In genomic region chr14:60723218-60724079, GRCh38 we compare ENCODE assay signal across 8 cellular contexts. TPM values are rescaled to one million over a fixed set of nuclear protein-coding genes. Genes with fewer than 3 reads are reported as not detected.
A peak's percentile ranks its signal among the peaks of the same experiment; 100 is the strongest.
DNase-seq lines count a peak whose midpoint lies in the region; TF ChIP-seq lines count a peak whose summit lies in the region.

No MANE protein-coding gene starts in this region.

- H2AFZ ChIP-seq in neuron (ENCODE audit: low read depth, low read length), result peak overlapping the region; percentile 77

- peaks cover 18% of the 10 kb centered on the region for H3K36me3 ChIP-seq in HAP-1 (replicated peaks)
- peaks cover 13% of the 10 kb centered on the region for H3K36me3 ChIP-seq in neuron (ENCODE audit: insufficient read depth, low read length)

- peaks cover 14% of the 10 kb centered on the region for H3K4me1 ChIP-seq in HAP-1
- H3K4me1 ChIP-seq in neuron (ENCODE audit: insufficient read depth, low read length), result peaks cover 15% of the 10 kb centered on the region

- H3K27me3 ChIP-seq in HAP-1 (ENCODE audit: low read depth) (no peaks in the 10 kb centered on the region), neuron (ENCODE audit: insufficient read depth, low read length) (no peaks in the 10 kb centered on the region)

- in situ Hi-C loops in HAP-1 (cut with MboI; ENCODE audit: low sequenced_read_pairs), result loop anchor here (10.0 kb wide), 1 partner anchor 69 kb away; no protein-coding TSS in a partner anchor

- DNase-seq in ELR (ENCODE audit: low read depth) (peak; percentile 69), HAP-1 (ENCODE audit: low spot score in 2 of 2) (peak; percentile 49 to 67), NCI-H2171 (lab: John Stamatoyannopoulos, UW) (peak; percentile 52), foreskin fibroblast (peak; percentile 42 to 74), GOT3 (lab: John Stamatoyannopoulos, UW) (no peak), occipital lobe (lab: John Stamatoyannopoulos, UW) (no peak)
- DNase-seq in activated T-cell treated with anti-CD3 and anti-CD28 coated beads, Interleukin-2, amount 50 U/mL, for 48 hours, result peak; percentile 51 to 62

- no peak for TF ChIP-seq CTCF in foreskin fibroblast (IDR thresholded peaks at IDR 0.05; ENCODE audit: low read depth, low read length)

- H3K9me3 ChIP-seq in HAP-1, result no peaks in the 10 kb centered on the region
- no peaks in the 10 kb centered on the region for H3K9me3 ChIP-seq in neuron (ENCODE audit: low read length)

- H3K4me3 ChIP-seq in HAP-1 (peak overlapping the region; percentile 76), foreskin fibroblast (ENCODE audit: low read depth in 1 of 2, low read length in 2 of 2) (peak overlapping the region; percentile 69 to 93), neuron (ENCODE audit: low read length) (peak overlapping the region; percentile 93)

RNA-seq across cellular contexts. Expression of gene SIX4, which starts 0.7 kb away (rescaled TPM):
- 0.78 TPM for total RNA-seq in occipital lobe

RNA-seq across cellular contexts. Expression of gene MNAT1, which starts 11.1 kb away (rescaled TPM):
- total RNA-seq in occipital lobe, result 91.9 TPM

Comparison
In these comparisons a context has a peak if more than half of its experiments do, and no peak if none do; other contexts are left out.
1. DNase-seq: peak in ELR (single experiment), HAP-1 (2 of 2), NCI-H2171 (single experiment), activated T-cell treated with anti-CD3 and anti-CD28 coated beads, Interleukin-2, amount 50 U/mL, for 48 hours (2 of 2) and foreskin fibroblast (2 of 2); none in GOT3 (single experiment) and occipital lobe (single experiment).
2. Peak in every context shown above with its lines, with median percentiles within 50 percentile points of each other: H3K4me3 ChIP-seq.